16 cellular contexts compared by ENCODE assay signal in the genomic region with DNA sequence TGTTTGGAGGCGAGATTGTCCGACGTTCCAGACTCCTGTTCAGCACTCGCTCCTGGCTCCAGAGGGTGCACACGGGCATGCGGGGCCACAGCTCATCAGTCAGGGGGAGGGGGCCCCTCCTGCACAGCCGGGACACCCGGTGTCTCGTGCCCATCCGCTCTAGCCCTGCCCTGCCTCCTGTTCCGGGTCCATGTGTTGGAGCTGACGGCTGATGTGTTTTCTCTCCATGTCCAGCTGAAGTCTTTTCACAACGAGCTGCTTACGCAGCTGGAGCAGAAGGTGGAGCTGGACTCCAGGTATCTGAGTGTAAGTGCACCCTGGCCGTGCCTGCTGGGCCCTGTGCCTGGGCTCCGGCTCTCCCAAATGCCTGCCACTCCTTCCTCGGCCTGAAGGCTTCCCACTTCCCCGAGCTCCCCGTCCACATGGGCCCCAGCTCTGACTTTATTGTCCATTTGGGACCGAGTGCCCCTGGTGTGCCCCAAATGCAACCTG. TPM values are rescaled to one million over a fixed set of nuclear protein-coding genes. Genes with fewer than 3 reads are reported as not detected.
DNase-seq lines count a peak whose midpoint lies in the region; ATAC-seq, FAIRE-seq and TF ChIP-seq lines count a peak whose summit lies in the region.
"Had no signal": no experiment of that assay in that cellular context is flagged by ENCODE, and none has a peak within 500 bp of the region (broad histone marks: within the 10 kb centered on the region; RNA-seq: fewer than 3 reads in every experiment).

No MANE protein-coding gene starts in this region.

- H3K27ac ChIP-seq in HEK293 (ENCODE audit: extremely low read depth, low read depth, low read length) (no peak overlapping the region), layer of hippocampus (ENCODE audit: low read depth, low read length) (peak overlapping the region; percentile 86), thyroid gland (peak overlapping the region in 2 of 3 donors; percentile 10 to 36)

- 85 to 86% methylated on average over 20 of the region's 20 CpGs for WGBS in thyroid gland, 2 donors

- intact Hi-C loops in thyroid gland (cut with DNase I) = no loop called here

- H3K27me3 ChIP-seq in bronchial epithelial cell (ENCODE audit: control insufficient read depth, insufficient read depth, low read length) (no peaks in the 10 kb centered on the region), layer of hippocampus (ENCODE audit: control insufficient read depth, insufficient read depth, low read length) (no peaks in the 10 kb centered on the region), thyroid gland (no peaks in the 10 kb centered on the region)

- no peak for ATAC-seq in HG03025 (IDR thresholded peaks at IDR 0.05; ENCODE audit: low FRiP score, unreplicated experiment)
- ATAC-seq in stimulated activated naive CD8-positive, alpha-beta T cell treated with anti-CD3 and anti-CD28 coated beads, Interleukin-15, Interleukin-2, amounts not matched to agents 100 U/mL and 50 U/mL, for 24 hours = no peak
- ATAC-seq: PC-3 had no signal

- TF ChIP-seq CTCF in HEK293 (tag by site-specific recombination; IDR thresholded peaks at IDR 0.05) (no peak), bronchial epithelial cell (IDR thresholded peaks at IDR 0.05; ENCODE audit: insufficient read depth, low read length, severe bottlenecking) (peak; percentile 30), thyroid gland (IDR thresholded peaks at IDR 0.05) (no peak)

- FAIRE-seq in bronchial epithelial cell (lab: Jason Lieb, UNC) (no peak), H54 (lab: Jason Lieb, UNC) (no peak)
- FAIRE-seq: HTR-8/SVneo had no signal

- H3K4me3 ChIP-seq in HEK293 (ENCODE audit: low read depth, low read length) (no peak overlapping the region), bronchial epithelial cell (ENCODE audit: low read depth, low read length) (no peak overlapping the region), thyroid gland (replicated peaks in 1 of 3) (no peak overlapping the region)

- CTCF ChIA-PET in HEK293 (lab: Yijun Ruan, JAX) = interaction anchor here (1.5 kb wide), 1 partner anchor 13 kb away, joined by 4 read pairs; no protein-coding TSS in a partner anchor

- POLR2A ChIA-PET in HEK293 (lab: Yijun Ruan, JAX) = no interaction called here

- H3K4me1 ChIP-seq in HEK293 (ENCODE audit: control insufficient read depth, insufficient read depth, low read length) (no peaks in the 10 kb centered on the region), thyroid gland (peaks cover 10 to 33% of the 10 kb centered on the region in 2 donors)
- H3K4me1 ChIP-seq: Caco-2 had no signal

- H3K9me3 ChIP-seq in HEK293 (ENCODE audit: control insufficient read depth, insufficient read depth, low read depth, low read length) (no peaks in the 10 kb centered on the region), thyroid gland (no peaks in the 10 kb centered on the region)
- H3K9me3 ChIP-seq: Caco-2 had no signal

- DNase-seq in bronchial epithelial cell (ENCODE audit: low read depth) (no peak), thyroid gland (no peak), H54 (ENCODE audit: insufficient read length, low spot score) (no peak)
- DNase-seq in stimulated activated naive CD8-positive, alpha-beta T cell treated with anti-CD3 and anti-CD28 coated beads, Interleukin-15, Interleukin-2, amounts not matched to agents 100 U/mL and 50 U/mL, for 24 hours = no peak
- DNase-seq: Caco-2; CD4-positive, CD25-positive, alpha-beta regulatory T cell; DMS153; HCEC 1CT; NCI-H1930; NCI-H2171 treated with DMSO at 0.1 percent for 48 hours; NCI-H446 treated with DMSO at 0.1 percent for 48 hours; PC-3 had no signal

- H3K36me3 ChIP-seq in HEK293 (ENCODE audit: control insufficient read depth in 2 of 2, insufficient read depth in 1 of 2, low read length in 2 of 2) (peaks cover 0 to 48% of the 10 kb centered on the region in 2 experiments; a peak in 1 of 3 replicates), bronchial epithelial cell (ENCODE audit: control insufficient read depth, insufficient read depth, low read length) (peaks cover 29% of the 10 kb centered on the region), thyroid gland (peaks cover 10% of the 10 kb centered on the region in 2 donors)

- no peak for TF ChIP-seq POLR2A in thyroid gland (IDR thresholded peaks at IDR 0.05)
- no peak for TF ChIP-seq POLR2A in H54 (IDR thresholded peaks at IDR 0.05; ENCODE audit: low read depth, low read length)

TF ChIP-seq in HEK293, 187 proteins besides CTCF, POLR2A, EP300 and RAD21:
- TF ChIP-seq ZNF626 (tag by site-specific recombination; IDR thresholded peaks at IDR 0.05) = no peak
- peak; percentile 59; the same call in 1 of the 2 replicates for TF ChIP-seq ZNF600 (tag by site-specific recombination; IDR thresholded peaks at IDR 0.05)
TF ChIP-seq in HEK293: peak in this region for 1.

RNA-seq across cellular contexts. Expression of a gene that starts 50.5 kb away (rescaled TPM):
- 48.7 and 60.3 TPM in 2 replicates for total RNA-seq in bronchial epithelial cell
- total RNA-seq in thyroid gland = 10 to 100 TPM; 35.8 to 86.8 (median 42.1) TPM
